In genomic region chr17:82407255-82407654, GRCh38 we compare ENCODE assay signal across 14 cellular contexts. TPM values are rescaled to one million over a fixed set of nuclear protein-coding genes. Genes with fewer than 3 reads are reported as not detected.
DNase-seq lines count a peak whose midpoint lies in the region; ATAC-seq and TF ChIP-seq lines count a peak whose summit lies in the region.
"Had no signal": no experiment of that assay in that cellular context is flagged by ENCODE, and none has a peak within 500 bp of the region (broad histone marks: within the 10 kb centered on the region; RNA-seq: fewer than 3 reads in every experiment).

No MANE protein-coding gene starts in this region.

- H3K36me3 Mint-ChIP-seq in activated naive CD8-positive, alpha-beta T cell treated with anti-CD3 and anti-CD28 coated beads, Interleukin-2, amount 50 U/mL, for 24 hours (ENCODE audit: low read depth) = peaks cover 10% of the 10 kb centered on the region

- no peak overlapping the region for H3K4me3 Mint-ChIP-seq in activated naive CD8-positive, alpha-beta T cell treated with anti-CD3 and anti-CD28 coated beads, Interleukin-2, amount 50 U/mL, for 24 hours

- H3K4ac ChIP-seq in IMR-90 (ENCODE audit: low read depth, low read length) = no peak overlapping the region

- TF ChIP-seq POLR2A in IMR-90 (IDR thresholded peaks at IDR 0.05; ENCODE audit: low read depth, low read length) = no peak

- no peak overlapping the region for H2AK5ac ChIP-seq in IMR-90 (ENCODE audit: low read depth, low read length)

- dilution Hi-C loops in IMR-90 (cut with HindIII; ENCODE audit: low sequenced_read_pairs, unreplicated experiment) = no loop called here

- no peak overlapping the region for H3K18ac ChIP-seq in IMR-90 (ENCODE audit: low read depth, low read length)

- no peak overlapping the region for H4K91ac ChIP-seq in IMR-90 (ENCODE audit: insufficient read depth, low read depth, low read length)

- no peaks in the 10 kb centered on the region for H3K27me3 ChIP-seq in IMR-90 (ENCODE audit: control insufficient read depth, insufficient read depth, low read length)
- H3K27me3 ChIP-seq: upper lobe of right lung had no signal

- H3K9me3 ChIP-seq in IMR-90 (ENCODE audit: control insufficient read depth, insufficient read depth, low read length) = no peaks in the 10 kb centered on the region
- H3K9me3 ChIP-seq: upper lobe of right lung had no signal

- H3K27me3 Mint-ChIP-seq in activated naive CD8-positive, alpha-beta T cell treated with anti-CD3 and anti-CD28 coated beads, Interleukin-2, amount 50 U/mL, for 24 hours = no peaks in the 10 kb centered on the region

- no peak overlapping the region for H3K9ac ChIP-seq in IMR-90 (ENCODE audit: low read depth, low read length)

- no peak overlapping the region for H3K14ac ChIP-seq in IMR-90 (replicated peaks; ENCODE audit: low read depth, low read length)

- TF ChIP-seq CTCF in IMR-90 (conservative IDR thresholded peaks at IDR 0.05; ENCODE audit: low read depth, low read length) = no peak

- H3K23ac ChIP-seq in IMR-90 (ENCODE audit: low read depth, low read length) = no peak overlapping the region

- H3K9me1 ChIP-seq in IMR-90 (ENCODE audit: insufficient read depth, low read length) = no peaks in the 10 kb centered on the region

- intact Hi-C loops in IMR-90 (cut with micrococcal nuclease) = no loop called here

- 93% methylated on average over 3 of the region's 13 CpGs; no CpG with 5 or more reads in 1 of the 2 experiments for WGBS in IMR-90 (ENCODE audit: extremely low coverage in 2 of 2, insufficient read length in 1 of 2), 2 experiments

- H3K36me3 ChIP-seq in IMR-90 (ENCODE audit: control insufficient read depth, insufficient read depth, low read length) = peaks cover 5% of the 10 kb centered on the region; the same call in 1 of the 2 replicates

- H2BK20ac ChIP-seq in IMR-90 (ENCODE audit: low read depth, low read length) = no peak overlapping the region

- no peak overlapping the region for H3K4me3 ChIP-seq in IMR-90 (ENCODE audit: insufficient read depth, low read depth, low read length)
- H3K4me3 ChIP-seq: upper lobe of right lung had no signal

- no TSS peak for BruUV-seq in IMR-90 (replicated peaks; lab: Mats Ljungman, UMichigan)

- peaks cover 0 to 3% of the 10 kb centered on the region in 2 experiments; a peak in 1 of 4 replicates for H3K79me1 ChIP-seq in IMR-90 (ENCODE audit: low read depth in 1 of 2, low read length in 2 of 2)

- no peak overlapping the region for H4K8ac ChIP-seq in IMR-90 (ENCODE audit: low read depth in 2 of 2, low read length in 2 of 2)

- no peak for TF ChIP-seq RAD21 in IMR-90 (IDR thresholded peaks at IDR 0.05; ENCODE audit: low read length)

- CTCF ChIA-PET in IMR-90 (lab: Yijun Ruan, JAX) = no interaction called here

- no peak overlapping the region for H3K27ac ChIP-seq in IMR-90 (ENCODE audit: insufficient read depth, low read length)
- H3K27ac ChIP-seq: upper lobe of right lung had no signal

- no peaks in the 10 kb centered on the region; the same call in 1 of the 2 replicates for H4K20me1 ChIP-seq in IMR-90 (ENCODE audit: insufficient read depth, low read length)

- POLR2A ChIA-PET in IMR-90 (lab: Charles Lee; ENCODE audit: unreplicated experiment) = no interaction called here

- no peak overlapping the region for H2BK15ac ChIP-seq in IMR-90 (ENCODE audit: low read depth, low read length)

- ATAC-seq in IMR-90 (ENCODE audit: low read depth) (no peak), GM21529 (IDR thresholded peaks at IDR 0.05; ENCODE audit: unreplicated experiment) (no peak), GM21576 (IDR thresholded peaks at IDR 0.05; ENCODE audit: unreplicated experiment) (no peak)
- peak; percentile 66 for ATAC-seq in activated naive CD8-positive, alpha-beta T cell treated with anti-CD3 and anti-CD28 coated beads, Interleukin-2, amount 50 U/mL, for 24 hours
- ATAC-seq: upper lobe of right lung had no signal

- peak; percentile 60 for DNase-seq in ACHN
- DNase-seq in IMR-90 = peak; percentile 13
- DNase-seq in activated naive CD8-positive, alpha-beta T cell treated with anti-CD3 and anti-CD28 coated beads, Interleukin-2, amount 50 U/mL, for 24 hours = no peak
- peak; percentile 21 for DNase-seq in kidney tubule cell (ENCODE audit: low spot score)
- no peak for DNase-seq in NCI-H2227 (lab: John Stamatoyannopoulos, UW; ENCODE audit: unreplicated experiment)
- no peak for DNase-seq in NCI-H524 treated with DMSO at 0.1 percent for 48 hours (lab: John Stamatoyannopoulos, UW)
- DNase-seq: activated CD4-positive, CD25-positive, alpha-beta regulatory T cell; cortex of kidney; KBM-7; NCI-H2029; upper lobe of right lung had no signal

- peaks cover 8% of the 10 kb centered on the region for H3K4me1 Mint-ChIP-seq in activated naive CD8-positive, alpha-beta T cell treated with anti-CD3 and anti-CD28 coated beads, Interleukin-2, amount 50 U/mL, for 24 hours

- in situ Hi-C loops in ACHN (cut with HindIII; ENCODE audit: low pct_ligation_motif_present, low pct_unique_long_range_greater_than_20kb, low sequenced_read_pairs) (no loop called here), IMR-90 (cut with MboI; ENCODE audit: low sequenced_read_pairs) (loop anchor here (5.0 kb wide), 1 partner anchor 55 kb away; no protein-coding TSS in a partner anchor)

- no peaks in the 10 kb centered on the region for H3K4me1 ChIP-seq in IMR-90 (ENCODE audit: control insufficient read depth, insufficient read depth, low read length)
- H3K4me1 ChIP-seq: upper lobe of right lung had no signal

- H2BK5ac ChIP-seq in IMR-90 (ENCODE audit: low read depth, low read length, poor library complexity, severe bottlenecking) = no peak overlapping the region

- no peak overlapping the region for H2BK120ac ChIP-seq in IMR-90 (ENCODE audit: low read depth, low read length)

- no peak overlapping the region for H4K5ac ChIP-seq in IMR-90 (ENCODE audit: low read depth, low read length)

- H3K9me3 Mint-ChIP-seq in activated naive CD8-positive, alpha-beta T cell treated with anti-CD3 and anti-CD28 coated beads, Interleukin-2, amount 50 U/mL, for 24 hours = no peaks in the 10 kb centered on the region

- H2AFZ ChIP-seq in IMR-90 (replicated peaks; ENCODE audit: low read length, poor library complexity) = peak overlapping the region; percentile 14

- H2AK9ac ChIP-seq in IMR-90 (replicated peaks; ENCODE audit: low read depth, low read length, poor library complexity) = no peak overlapping the region

- H3K4me2 ChIP-seq in IMR-90 (ENCODE audit: low read depth, low read length) = no peak overlapping the region

- no peak overlapping the region for H3K27ac Mint-ChIP-seq in activated naive CD8-positive, alpha-beta T cell treated with anti-CD3 and anti-CD28 coated beads, Interleukin-2, amount 50 U/mL, for 24 hours

- no peak overlapping the region for H3K56ac ChIP-seq in IMR-90 (ENCODE audit: extremely low read depth, insufficient read depth, low read length)

TF ChIP-seq in IMR-90, 13 proteins besides CTCF, POLR2A, EP300 and RAD21 (continues in another document):
- TF ChIP-seq MXI1 (IDR thresholded peaks at IDR 0.05; ENCODE audit: borderline replicate concordance, low read depth, low read length) (no peak), BHLHE40 (IDR thresholded peaks at IDR 0.05; ENCODE audit: low read depth, low read length) (no peak), RFX5 (IDR thresholded peaks at IDR 0.05; ENCODE audit: low read depth, low read length) (no peak), MAFK (IDR thresholded peaks at IDR 0.05; ENCODE audit: low read depth, low read length) (no peak), CEBPB (IDR thresholded peaks at IDR 0.05; ENCODE audit: low read depth, low read length) (no peak), FOS (IDR thresholded peaks at IDR 0.05; ENCODE audit: low read depth, low read length) (no peak), NFE2L2 (IDR thresholded peaks at IDR 0.05; ENCODE audit: low read depth, low read length) (no peak), CHD1 (IDR thresholded peaks at IDR 0.05; ENCODE audit: low read depth, low read length) (no peak), SMC3 (IDR thresholded peaks at IDR 0.05; ENCODE audit: low read depth, low read length) (no peak), RCOR1 (IDR thresholded peaks at IDR 0.05; ENCODE audit: insufficient replicate concordance, low read length) (no peak), MAZ (IDR thresholded peaks at IDR 0.05; ENCODE audit: borderline replicate concordance, low read depth, low read length) (no peak)
- TF ChIP-seq, protein P1, sequence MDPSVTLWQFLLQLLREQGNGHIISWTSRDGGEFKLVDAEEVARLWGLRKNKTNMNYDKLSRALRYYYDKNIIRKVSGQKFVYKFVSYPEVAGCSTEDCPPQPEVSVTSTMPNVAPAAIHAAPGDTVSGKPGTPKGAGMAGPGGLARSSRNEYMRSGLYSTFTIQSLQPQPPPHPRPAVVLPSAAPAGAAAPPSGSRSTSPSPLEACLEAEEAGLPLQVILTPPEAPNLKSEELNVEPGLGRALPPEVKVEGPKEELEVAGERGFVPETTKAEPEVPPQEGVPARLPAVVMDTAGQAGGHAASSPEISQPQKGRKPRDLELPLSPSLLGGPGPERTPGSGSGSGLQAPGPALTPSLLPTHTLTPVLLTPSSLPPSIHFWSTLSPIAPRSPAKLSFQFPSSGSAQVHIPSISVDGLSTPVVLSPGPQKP (IDR thresholded peaks at IDR 0.05; ENCODE audit: borderline replicate concordance, low read depth, low read length) = no peak

RNA-seq across cellular contexts. Expression of gene HEXD, which starts 10.9 kb away (rescaled TPM):
- 3.8 and 4.2 TPM in 2 replicates for total RNA-seq in IMR-90 (2012; rRNA removed)
- polyA plus RNA-seq in IMR-90 (2012; rRNA removed) = 9.2 and 9.5 TPM in 2 replicates
- polyA plus RNA-seq in IMR-90 (2012; cell fraction: cytosol; rRNA removed) = 5.6 and 10.0 TPM in 2 replicates
- polyA plus RNA-seq in IMR-90 (2012; cell fraction: nucleus; rRNA removed; ENCODE audit: low replicate concordance) = 76.9 and 127 TPM in 2 replicates

RNA-seq across cellular contexts. Expression of gene OGFOD3, which starts 11.1 kb away (rescaled TPM):
- total RNA-seq in IMR-90 (2012; rRNA removed) = 24.4 and 25.3 TPM in 2 replicates
- polyA plus RNA-seq in IMR-90 (2012; rRNA removed) = 33.4 and 34.5 TPM in 2 replicates
- 31.1 and 43.7 TPM in 2 replicates for polyA plus RNA-seq in IMR-90 (2012; cell fraction: cytosol; rRNA removed)
- 18.5 and 32.9 TPM in 2 replicates for polyA plus RNA-seq in IMR-90 (2012; cell fraction: nucleus; rRNA removed; ENCODE audit: low replicate concordance)

RNA-seq across cellular contexts. Expression of gene UTS2R, which starts 35.7 kb away (rescaled TPM):
- not detected in 2 replicates for total RNA-seq in IMR-90 (2012; rRNA removed)
- not detected in 2 replicates for polyA plus RNA-seq in IMR-90 (2012; rRNA removed)
- not detected in 2 replicates for polyA plus RNA-seq in IMR-90 (2012; cell fraction: cytosol; rRNA removed)
- polyA plus RNA-seq in IMR-90 (2012; cell fraction: nucleus; rRNA removed; ENCODE audit: low replicate concordance) = not detected in 2 replicates
- total RNA-seq: omental fat pad, upper lobe of right lung had no signal

RNA-seq across cellular contexts. Expression of gene CYBC1, which starts 43.3 kb away (rescaled TPM):
- total RNA-seq in IMR-90 (2012; rRNA removed) = 61.1 and 75.1 TPM in 2 replicates
- 76.7 and 89.0 TPM in 2 replicates for polyA plus RNA-seq in IMR-90 (2012; rRNA removed)
- polyA plus RNA-seq in IMR-90 (2012; cell fraction: cytosol; rRNA removed) = 84.4 and 115 TPM in 2 replicates
- 201 and 366 TPM in 2 replicates for polyA plus RNA-seq in IMR-90 (2012; cell fraction: nucleus; rRNA removed; ENCODE audit: low replicate concordance)

RNA-seq across cellular contexts. Expression of gene TEX19, which starts 48.2 kb away (rescaled TPM):
- under 0.01 and 0.28 TPM in 2 replicates for total RNA-seq in IMR-90 (2012; rRNA removed)
- 0.03 and 0.13 TPM in 2 replicates for polyA plus RNA-seq in IMR-90 (2012; rRNA removed)
- 0.05 and 0.06 TPM in 2 replicates for polyA plus RNA-seq in IMR-90 (2012; cell fraction: cytosol; rRNA removed)
- polyA plus RNA-seq in IMR-90 (2012; cell fraction: nucleus; rRNA removed; ENCODE audit: low replicate concordance) = 0.08 TPM in 1 of 2 replicates, not detected in the other
- total RNA-seq: omental fat pad, upper lobe of right lung had no signal

Comparison
In these comparisons a context has a peak if more than half of its experiments do, and no peak if none do; other contexts are left out.
1. DNase-seq: peak in ACHN (single experiment), IMR-90 (single experiment) and kidney tubule cell (single experiment); none in activated naive CD8-positive, alpha-beta T cell treated with anti-CD3 and anti-CD28 coated beads, Interleukin-2, amount 50 U/mL, for 24 hours (single experiment), NCI-H2227 (single experiment) and NCI-H524 treated with DMSO at 0.1 percent for 48 hours (single experiment).